In genomic region chr7:136062625-136063336, GRCh38 we compare ENCODE assay signal across 20 cellular contexts.
DNase-seq lines count a peak whose midpoint lies in the region; ATAC-seq, FAIRE-seq and TF ChIP-seq lines count a peak whose summit lies in the region.
"Had no signal": no experiment of that assay in that cellular context is flagged by ENCODE, and none has a peak within 500 bp of the region (broad histone marks: within the 10 kb centered on the region; RNA-seq: fewer than 3 reads in every experiment).

No MANE protein-coding gene starts in this region.

- H3K4me1 Mint-ChIP-seq in activated T-cell treated with anti-CD3 and anti-CD28 coated beads, Interleukin-2, amount 50 U/mL, for 72 hours (ENCODE audit: low read depth): peaks cover 24% of the 10 kb centered on the region

- H3K4me3 Mint-ChIP-seq in activated T-cell treated with anti-CD3 and anti-CD28 coated beads, Interleukin-2, amount 50 U/mL, for 72 hours: no peak overlapping the region

- H3K4me2 ChIP-seq in HepG2 (ENCODE audit: low read depth, low read length): no peak overlapping the region

- peaks cover 0 to 4% of the 10 kb centered on the region in 2 donors for H3K9me3 Mint-ChIP-seq in activated naive CD4-positive, alpha-beta T cell treated with anti-CD3 and anti-CD28 coated beads, Interleukin-2, amount 50 U/mL, for 72 hours
- H3K9me3 Mint-ChIP-seq in activated T-cell treated with anti-CD3 and anti-CD28 coated beads, Interleukin-2, amount 50 U/mL, for 72 hours: no peaks in the 10 kb centered on the region

- TF ChIP-seq CTCF in HepG2 (CRISPR knock-in tag; IDR thresholded peaks at IDR 0.05) (no peak), right lobe of liver (IDR thresholded peaks at IDR 0.05) (no peak), spleen (IDR thresholded peaks at IDR 0.05 in 8 of 11, conservative IDR thresholded peaks at IDR 0.05 in 3 of 11) (no peak)

- no peak overlapping the region for H2AFZ ChIP-seq in HepG2 (ENCODE audit: low read length)

- no peak for ATAC-seq in HepG2
- ATAC-seq in right lobe of liver: no peak
- no peak for ATAC-seq in HG03378 (IDR thresholded peaks at IDR 0.05; ENCODE audit: unreplicated experiment)
- no peak for ATAC-seq in activated naive CD4-positive, alpha-beta T cell treated with anti-CD3 and anti-CD28 coated beads, Interleukin-2, amount 50 U/mL, for 72 hours
- no peak for ATAC-seq in activated T-cell treated with anti-CD3 and anti-CD28 coated beads, Interleukin-2, amount 50 U/mL, for 72 hours (replicated peaks in 1 of 2)
- ATAC-seq: left cardiac atrium, right cardiac atrium had no signal

- H3K4me1 ChIP-seq in HepG2 (ENCODE audit: insufficient read depth, low read length): no peaks in the 10 kb centered on the region
- H3K4me1 ChIP-seq in right lobe of liver: no peaks in the 10 kb centered on the region
- no peaks in the 10 kb centered on the region for H3K4me1 ChIP-seq in spleen

- no peak overlapping the region for H3K4me3 ChIP-seq in HepG2 (replicated peaks in 1 of 3; ENCODE audit: insufficient read depth in 1 of 3, low read depth in 2 of 3, low read length in 3 of 3)
- no peak overlapping the region for H3K4me3 ChIP-seq in right lobe of liver
- peak overlapping the region; percentile 68 for H3K4me3 ChIP-seq in SK-N-MC
- no peak overlapping the region for H3K4me3 ChIP-seq in spleen
- H3K4me3 ChIP-seq: coronary artery had no signal

- H3K9me3 ChIP-seq in HepG2 (ENCODE audit: low read length) (no peaks in the 10 kb centered on the region), right lobe of liver (no peaks in the 10 kb centered on the region), SK-N-MC (ENCODE audit: low read depth, low read length) (no peaks in the 10 kb centered on the region), spleen (no peaks in the 10 kb centered on the region)

- intact Hi-C loops in HepG2 (cut with micrococcal nuclease; ENCODE audit: unreplicated experiment) (no loop called here), right lobe of liver (cut with DNase I) (no loop called here), spleen (cut with DNase I; ENCODE audit: low total_unique reads) (no loop called here)

- no peaks in the 10 kb centered on the region for H4K20me1 ChIP-seq in HepG2 (ENCODE audit: insufficient read depth, low read length)

- in situ Hi-C loops in HepG2 (cut with HindIII; ENCODE audit: extremely low pct_ligation_motif_present, low pct_unique_long_range_greater_than_20kb): no loop called here

- H3K79me2 ChIP-seq in HepG2 (ENCODE audit: insufficient read depth, low read length): no peaks in the 10 kb centered on the region

- no peaks in the 10 kb centered on the region for H3K27me3 Mint-ChIP-seq in activated T-cell treated with anti-CD3 and anti-CD28 coated beads, Interleukin-2, amount 50 U/mL, for 72 hours (ENCODE audit: low read depth)

- H3K27me3 ChIP-seq in HepG2 (ENCODE audit: control insufficient read depth in 1 of 2, insufficient read depth in 2 of 2, low read length in 2 of 2): 0 out of 5 replicates have a peak, but pooled peaks cover 0 to 3% of the 10 kb centered on the region in 2 experiments
- H3K27me3 ChIP-seq in right lobe of liver: no peaks in the 10 kb centered on the region
- no peaks in the 10 kb centered on the region for H3K27me3 ChIP-seq in spleen (replicated peaks in 1 of 7)

- H3K36me3 ChIP-seq in HepG2 (replicated peaks in 1 of 2; ENCODE audit: control insufficient read depth in 1 of 2, insufficient read depth in 2 of 2, low read length in 2 of 2) (no peaks in the 10 kb centered on the region), right lobe of liver (no peaks in the 10 kb centered on the region), SK-N-MC (ENCODE audit: insufficient read depth, low read length) (no peaks in the 10 kb centered on the region), spleen (peaks cover 0 to 6% (median 0%) of the 10 kb centered on the region in 6 donors)

- POLR2A ChIA-PET in HepG2 (lab: Yijun Ruan, JAX): no interaction called here

- TF ChIP-seq RAD21 in HepG2 (CRISPR knock-in tag; IDR thresholded peaks at IDR 0.05): no peak

- CTCF ChIA-PET in HepG2 (lab: Yijun Ruan, JAX; ENCODE audit: low intra/inter-chr PET ratio, low total read pairs): no interaction called here

- H3K27ac ChIP-seq in HepG2 (ENCODE audit: extremely low read length, insufficient read depth, low read length) (no peak overlapping the region), right lobe of liver (no peak overlapping the region), SK-N-MC (peak overlapping the region; percentile 94), spleen (peak overlapping the region in 5 of 8 donors; percentile 0 to 51 (median 36))
- H3K27ac ChIP-seq: coronary artery had no signal

- TF ChIP-seq POLR2A in HepG2 (IDR thresholded peaks at IDR 0.05; ENCODE audit: insufficient read depth in 1 of 2, low read depth in 2 of 2, low read length in 2 of 2): no peak
- TF ChIP-seq POLR2A in right lobe of liver (IDR thresholded peaks at IDR 0.05): no peak
- no peak for TF ChIP-seq POLR2A in spleen (IDR thresholded peaks at IDR 0.05)

- H3K27ac Mint-ChIP-seq in activated naive CD4-positive, alpha-beta T cell treated with anti-CD3 and anti-CD28 coated beads, Interleukin-2, amount 50 U/mL, for 72 hours: no peak overlapping the region
- H3K27ac Mint-ChIP-seq in activated T-cell treated with anti-CD3 and anti-CD28 coated beads, Interleukin-2, amount 50 U/mL, for 72 hours: no peak overlapping the region

- DNase-seq in HepG2 (ENCODE audit: low spot score) (no peak), right lobe of liver (no peak), NCI-H2081 (lab: John Stamatoyannopoulos, UW) (peak; percentile 67 to 90), SK-N-MC (ENCODE audit: low read depth, low spot score) (peak; percentile 77), spleen (no peak)
- DNase-seq in activated naive CD4-positive, alpha-beta T cell treated with anti-CD3 and anti-CD28 coated beads, Interleukin-2, amount 50 U/mL, for 72 hours (ENCODE audit: low spot score in 2 of 2): no peak
- DNase-seq in activated T-cell treated with anti-CD3 and anti-CD28 coated beads, Interleukin-2, amount 50 U/mL, for 72 hours: no peak
- DNase-seq: activated CD4-positive, alpha-beta T cell treated with anti-CD3 and anti-CD28 coated beads for 4 hours; activated naive CD4-positive, alpha-beta T cell treated with anti-CD3 and anti-CD28 coated beads, Interleukin-2, amount 50 U/mL, for 16 hours; foreskin fibroblast; left cardiac atrium; nucleus accumbens; stimulated activated CD4-positive, alpha-beta T cell treated with anti-CD3 and anti-CD28 coated beads, Interleukin-2, amount 100 ng/mL, for 48 hours; substantia nigra; SW 1271 had no signal

- no TSS peak for BruUV-seq in HepG2 (replicated peaks; lab: Mats Ljungman, UMichigan)

- TF ChIP-seq EP300 in HepG2 (IDR thresholded peaks at IDR 0.05; ENCODE audit: low read depth in 2 of 2, low read length in 2 of 2): no peak
- TF ChIP-seq EP300 in HepG2 (CRISPR knock-in tag; IDR thresholded peaks at IDR 0.05; ENCODE audit: borderline replicate concordance): no peak

- peaks cover 0 to 13% of the 10 kb centered on the region in 2 donors for H3K36me3 Mint-ChIP-seq in activated naive CD4-positive, alpha-beta T cell treated with anti-CD3 and anti-CD28 coated beads, Interleukin-2, amount 50 U/mL, for 72 hours
- H3K36me3 Mint-ChIP-seq in activated T-cell treated with anti-CD3 and anti-CD28 coated beads, Interleukin-2, amount 50 U/mL, for 72 hours (ENCODE audit: insufficient read depth in 2 of 2): peaks cover 0 to 2% of the 10 kb centered on the region in 2 donors

- FAIRE-seq in HepG2 (lab: Jason Lieb, UNC): no peak
- FAIRE-seq: G401.6, TTC549 had no signal

- H3K9ac ChIP-seq in HepG2 (ENCODE audit: insufficient read depth, low read depth, low read length) (no peak overlapping the region), SK-N-MC (ENCODE audit: insufficient read length) (peak overlapping the region; percentile 48)

- 14% methylated on average over 4 of the region's 4 CpGs for WGBS in HepG2 (ENCODE audit: low lambda C conversion rate)
- WGBS in right lobe of liver (ENCODE audit: insufficient coverage, low coverage, low lambda C conversion rate, missing lambda C conversion rate): 24% methylated on average over 4 of the region's 4 CpGs
- 35 to 52% (median 39%) methylated on average over 4 of the region's 4 CpGs for WGBS in spleen, 5 donors

TF ChIP-seq in HepG2, 621 proteins besides CTCF, POLR2A, EP300 and RAD21 (continues in another document):
- TF ChIP-seq NFYC (CRISPR knock-in tag; IDR thresholded peaks at IDR 0.05): no peak
- TF ChIP-seq, protein P1, sequence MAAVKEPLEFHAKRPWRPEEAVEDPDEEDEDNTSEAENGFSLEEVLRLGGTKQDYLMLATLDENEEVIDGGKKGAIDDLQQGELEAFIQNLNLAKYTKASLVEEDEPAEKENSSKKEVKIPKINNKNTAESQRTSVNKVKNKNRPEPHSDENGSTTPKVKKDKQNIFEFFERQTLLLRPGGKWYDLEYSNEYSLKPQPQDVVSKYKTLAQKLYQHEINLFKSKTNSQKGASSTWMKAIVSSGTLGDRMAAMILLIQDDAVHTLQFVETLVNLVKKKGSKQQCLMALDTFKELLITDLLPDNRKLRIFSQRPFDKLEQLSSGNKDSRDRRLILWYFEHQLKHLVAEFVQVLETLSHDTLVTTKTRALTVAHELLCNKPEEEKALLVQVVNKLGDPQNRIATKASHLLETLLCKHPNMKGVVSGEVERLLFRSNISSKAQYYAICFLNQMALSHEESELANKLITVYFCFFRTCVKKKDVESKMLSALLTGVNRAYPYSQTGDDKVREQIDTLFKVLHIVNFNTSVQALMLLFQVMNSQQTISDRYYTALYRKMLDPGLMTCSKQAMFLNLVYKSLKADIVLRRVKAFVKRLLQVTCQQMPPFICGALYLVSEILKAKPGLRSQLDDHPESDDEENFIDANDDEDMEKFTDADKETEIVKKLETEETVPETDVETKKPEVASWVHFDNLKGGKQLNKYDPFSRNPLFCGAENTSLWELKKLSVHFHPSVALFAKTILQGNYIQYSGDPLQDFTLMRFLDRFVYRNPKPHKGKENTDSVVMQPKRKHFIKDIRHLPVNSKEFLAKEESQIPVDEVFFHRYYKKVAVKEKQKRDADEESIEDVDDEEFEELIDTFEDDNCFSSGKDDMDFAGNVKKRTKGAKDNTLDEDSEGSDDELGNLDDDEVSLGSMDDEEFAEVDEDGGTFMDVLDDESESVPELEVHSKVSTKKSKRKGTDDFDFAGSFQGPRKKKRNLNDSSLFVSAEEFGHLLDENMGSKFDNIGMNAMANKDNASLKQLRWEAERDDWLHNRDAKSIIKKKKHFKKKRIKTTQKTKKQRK (IDR thresholded peaks at IDR 0.05; ENCODE audit: low read length): no peak
- peak; percentile 69 for TF ChIP-seq MAFF (IDR thresholded peaks at IDR 0.05; ENCODE audit: low read depth, low read length)
- TF ChIP-seq TIGD3 (CRISPR knock-in tag; IDR thresholded peaks at IDR 0.05; ENCODE audit: borderline replicate concordance): no peak

Comparison
In these comparisons a context has a peak if more than half of its experiments do, and no peak if none do; other contexts are left out.
1. DNase-seq: peak in NCI-H2081 (2 of 2) and SK-N-MC (single experiment); none in HepG2 (single experiment), right lobe of liver (0 of 3), spleen (single experiment), activated naive CD4-positive, alpha-beta T cell treated with anti-CD3 and anti-CD28 coated beads, Interleukin-2, amount 50 U/mL, for 72 hours (0 of 2) and activated T-cell treated with anti-CD3 and anti-CD28 coated beads, Interleukin-2, amount 50 U/mL, for 72 hours (0 of 2).
2. H3K27ac ChIP-seq: peak in SK-N-MC (single experiment) and spleen (5 of 8); none in HepG2 (single experiment) and right lobe of liver (0 of 3).